Comparison of ENCODE assay signal across 4 cellular contexts in the genomic region with DNA sequence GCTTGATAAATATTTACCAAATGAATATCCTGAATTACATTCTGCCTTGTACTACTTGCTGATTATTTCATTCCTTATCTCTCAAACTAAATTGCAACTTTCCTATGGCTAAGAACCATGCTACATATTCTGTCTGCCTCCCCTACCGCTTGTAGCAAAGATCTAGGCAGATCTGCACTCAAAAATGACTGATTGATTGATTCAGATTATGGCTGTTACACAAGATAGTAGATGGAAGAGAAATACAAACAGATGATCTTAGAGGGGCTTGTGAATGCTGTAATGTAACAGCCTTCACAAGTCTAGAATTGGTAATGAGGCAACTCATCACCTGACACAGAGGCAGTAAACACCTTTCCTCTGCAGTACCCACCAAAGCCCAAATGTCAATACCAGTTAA.
"Had no signal": no experiment of that assay in that cellular context is flagged by ENCODE, and none has a peak within 500 bp of the region (broad histone marks: within the 10 kb centered on the region; RNA-seq: fewer than 3 reads in every experiment).

No MANE protein-coding gene starts in this region.

- H3K4me2 ChIP-seq: GM23338 had no signal

- ATAC-seq: GM23338, HCT116 had no signal

- H3K4me3 ChIP-seq: GM23248, GM23338, HAP-1 had no signal

- H3K9ac ChIP-seq: GM23248 had no signal

- H2AFZ ChIP-seq: GM23248, GM23338 had no signal

- H3K9me3 ChIP-seq: HAP-1 had no signal

- H3K27ac ChIP-seq: GM23248 had no signal

- H3K36me3 ChIP-seq: HAP-1 had no signal
